In the genomic region with DNA sequence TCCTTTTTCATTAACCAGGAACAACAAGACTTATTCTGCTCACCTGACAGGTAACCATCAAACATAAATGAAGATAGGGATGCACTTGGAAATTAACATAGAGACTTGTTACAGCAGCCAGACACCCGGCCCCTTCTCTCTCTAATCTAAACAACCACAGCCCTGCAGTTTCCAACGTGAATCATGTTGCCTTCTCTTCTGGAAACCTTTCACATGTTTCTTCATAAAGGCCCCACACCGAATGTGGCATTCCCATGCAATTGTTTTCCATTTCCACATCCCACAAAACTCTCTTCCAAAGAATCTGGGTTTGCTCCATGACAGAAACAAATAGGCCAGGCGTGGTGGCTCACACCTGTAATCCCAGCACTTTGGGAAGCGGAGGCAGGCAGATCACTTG, we compare ENCODE assay signal across 1 cellular context.
TF ChIP-seq lines count a peak whose summit lies in the region.

No MANE protein-coding gene starts in this region.

TF ChIP-seq in IMR-90, 13 proteins besides CTCF, POLR2A, EP300 and RAD21:
- TF ChIP-seq CHD1 (IDR thresholded peaks at IDR 0.05; ENCODE audit: low read depth, low read length) (no peak), RCOR1 (IDR thresholded peaks at IDR 0.05; ENCODE audit: insufficient replicate concordance, low read length) (no peak), NFE2L2 (IDR thresholded peaks at IDR 0.05; ENCODE audit: low read depth, low read length) (no peak), MAZ (IDR thresholded peaks at IDR 0.05; ENCODE audit: borderline replicate concordance, low read depth, low read length) (no peak), CEBPB (IDR thresholded peaks at IDR 0.05; ENCODE audit: low read depth, low read length) (no peak; the same call in 1 of the 2 replicates)
- TF ChIP-seq, protein P1, sequence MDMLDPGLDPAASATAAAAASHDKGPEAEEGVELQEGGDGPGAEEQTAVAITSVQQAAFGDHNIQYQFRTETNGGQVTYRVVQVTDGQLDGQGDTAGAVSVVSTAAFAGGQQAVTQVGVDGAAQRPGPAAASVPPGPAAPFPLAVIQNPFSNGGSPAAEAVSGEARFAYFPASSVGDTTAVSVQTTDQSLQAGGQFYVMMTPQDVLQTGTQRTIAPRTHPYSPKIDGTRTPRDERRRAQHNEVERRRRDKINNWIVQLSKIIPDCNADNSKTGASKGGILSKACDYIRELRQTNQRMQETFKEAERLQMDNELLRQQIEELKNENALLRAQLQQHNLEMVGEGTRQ (IDR thresholded peaks at IDR 0.05; ENCODE audit: low read depth, low read length): no peak
